In the genomic region with DNA sequence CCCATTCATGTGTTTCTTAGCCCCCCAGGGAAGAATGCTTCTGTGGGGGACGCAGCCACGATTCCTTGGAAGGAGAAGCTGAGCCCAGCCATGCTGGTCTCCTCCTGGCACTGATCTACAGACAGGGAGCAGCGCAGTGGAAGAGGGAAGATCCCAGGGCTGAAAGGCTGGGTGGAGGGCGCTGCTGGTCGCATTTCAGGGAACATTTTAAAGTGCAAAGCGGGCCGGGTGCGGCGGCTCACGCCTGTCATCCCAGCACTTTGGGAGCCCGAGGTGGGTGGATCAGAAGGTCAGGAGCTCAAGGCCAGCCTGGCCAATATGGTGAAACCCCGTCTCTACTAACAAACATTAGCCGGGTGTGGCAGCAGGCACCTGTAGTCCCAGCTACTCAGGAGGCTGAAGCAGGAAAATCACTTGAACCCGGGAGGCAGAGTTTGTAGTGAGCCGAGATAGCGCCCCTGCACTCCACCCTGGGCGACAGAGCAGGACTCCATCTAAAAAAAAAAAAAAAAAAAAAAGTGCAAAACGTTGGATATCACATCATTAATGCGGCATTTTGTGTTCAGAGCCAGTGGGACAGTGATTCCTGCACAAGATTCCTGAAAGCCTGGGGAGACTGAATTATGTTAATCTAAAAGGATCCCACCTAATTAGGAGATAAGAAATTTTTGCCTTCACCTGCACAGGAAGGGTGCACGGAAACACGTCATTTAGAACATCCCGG, we compare ENCODE assay signal across 8 cellular contexts. TPM values are rescaled to one million over a fixed set of nuclear protein-coding genes. Genes with fewer than 3 reads are reported as not detected.
DNase-seq lines count a peak whose midpoint lies in the region; ATAC-seq and TF ChIP-seq lines count a peak whose summit lies in the region.

No MANE protein-coding gene starts in this region.

- peak overlapping the region; percentile 77 to 98 for H3K4me3 ChIP-seq in tibial artery

- no peaks in the 10 kb centered on the region for H3K27me3 Mint-ChIP-seq in activated T-cell treated with anti-CD3 and anti-CD28 coated beads, Interleukin-2, amount 50 U/mL, for 72 hours (ENCODE audit: low read depth)
- no peaks in the 10 kb centered on the region for H3K27me3 Mint-ChIP-seq in activated T-helper 2 cell treated with anti-CD3 and anti-CD28 coated beads, Interferon-gamma antibody, Interleukin-2, Interleukin-4, amounts not matched to agents 10 μg/mL and 5 μg/mL and 100 μg/mL, durations not matched to agents 14 hours and 24 hours and 36 hours (ENCODE audit: low read depth)

- H3K36me3 ChIP-seq in tibial artery: peaks cover 12 to 23% (median 13%) of the 10 kb centered on the region in 3 donors

- H3K9me3 ChIP-seq in tibial artery: no peaks in the 10 kb centered on the region

- peak overlapping the region; percentile 68 to 69 for H3K27ac ChIP-seq in tibial artery

- no peak for TF ChIP-seq CTCF in tibial artery (IDR thresholded peaks at IDR 0.05)

- H3K36me3 Mint-ChIP-seq in activated T-cell treated with anti-CD3 and anti-CD28 coated beads, Interleukin-2, amount 50 U/mL, for 72 hours (ENCODE audit: insufficient read depth in 2 of 2): no peaks in the 10 kb centered on the region
- H3K36me3 Mint-ChIP-seq in activated T-helper 2 cell treated with anti-CD3 and anti-CD28 coated beads, Interferon-gamma antibody, Interleukin-2, Interleukin-4, amounts not matched to agents 10 μg/mL and 5 μg/mL and 100 μg/mL, durations not matched to agents 14 hours and 24 hours and 36 hours (ENCODE audit: low read depth): peaks cover 10% of the 10 kb centered on the region

- intact Hi-C loops in activated T-helper 2 cell treated with anti-CD3 and anti-CD28 coated beads, Interferon-gamma antibody, Interleukin-2, Interleukin-4, amounts not matched to agents 10 μg/mL and 5 μg/mL and 100 μg/mL, durations not matched to agents 14 hours and 24 hours and 36 hours (cut with micrococcal nuclease): no loop called here
- intact Hi-C loops in left colon (cut with DNase I, micrococcal nuclease) (loop anchor here in 1 of 2 donors (5.0 kb wide), 1 partner anchor 106 kb away; no protein-coding TSS in a partner anchor), tibial artery (cut with DNase I; ENCODE audit: low total_unique reads) (loop anchor here (2.0 to 10.0 kb wide), 2 partner anchors 110 to 244 kb away; a partner anchor contains a TSS)

- peak; percentile 1 to 56 for ATAC-seq in activated T-cell treated with anti-CD3 and anti-CD28 coated beads, Interleukin-2, amount 50 U/mL, for 72 hours (replicated peaks in 1 of 2)
- ATAC-seq in left colon: peak; percentile 12

- H3K27me3 ChIP-seq in tibial artery: no peaks in the 10 kb centered on the region

- no peaks in the 10 kb centered on the region for H3K9me3 Mint-ChIP-seq in activated T-cell treated with anti-CD3 and anti-CD28 coated beads, Interleukin-2, amount 50 U/mL, for 72 hours
- no peaks in the 10 kb centered on the region for H3K9me3 Mint-ChIP-seq in activated T-helper 2 cell treated with anti-CD3 and anti-CD28 coated beads, Interferon-gamma antibody, Interleukin-2, Interleukin-4, amounts not matched to agents 10 μg/mL and 5 μg/mL and 100 μg/mL, durations not matched to agents 14 hours and 24 hours and 36 hours

- peak overlapping the region; percentile 76 to 80 for H3K4me3 Mint-ChIP-seq in activated T-cell treated with anti-CD3 and anti-CD28 coated beads, Interleukin-2, amount 50 U/mL, for 72 hours
- peak overlapping the region; percentile 82 for H3K4me3 Mint-ChIP-seq in activated T-helper 2 cell treated with anti-CD3 and anti-CD28 coated beads, Interferon-gamma antibody, Interleukin-2, Interleukin-4, amounts not matched to agents 10 μg/mL and 5 μg/mL and 100 μg/mL, durations not matched to agents 14 hours and 24 hours and 36 hours (ENCODE audit: low read depth)

- peaks cover 20% of the 10 kb centered on the region for H3K4me1 Mint-ChIP-seq in activated T-cell treated with anti-CD3 and anti-CD28 coated beads, Interleukin-2, amount 50 U/mL, for 72 hours (ENCODE audit: low read depth)
- H3K4me1 Mint-ChIP-seq in activated T-helper 2 cell treated with anti-CD3 and anti-CD28 coated beads, Interferon-gamma antibody, Interleukin-2, Interleukin-4, amounts not matched to agents 10 μg/mL and 5 μg/mL and 100 μg/mL, durations not matched to agents 14 hours and 24 hours and 36 hours (ENCODE audit: low read depth): peaks cover 10% of the 10 kb centered on the region

- DNase-seq in activated T-cell treated with anti-CD3 and anti-CD28 coated beads, Interleukin-2, amount 50 U/mL, for 72 hours: no peak
- DNase-seq in activated T-cell treated with anti-CD3 and anti-CD28 coated beads for 4 hours (no peak), left colon (peak in 1 of 2 donors; percentile 42), tibial artery (no peak), MV-4-11 (lab: John Stamatoyannopoulos, UW) (no peak), pons (ENCODE audit: low spot score) (no peak)
- DNase-seq in activated T-helper 2 cell treated with anti-CD3 and anti-CD28 coated beads, Interferon-gamma antibody, Interleukin-2, Interleukin-4, amounts not matched to agents 10 μg/mL and 5 μg/mL and 100 μg/mL, durations not matched to agents 14 hours and 24 hours and 36 hours (ENCODE audit: low spot score): no peak
- no peak for DNase-seq in stimulated activated CD8-positive, alpha-beta memory T cell treated with anti-CD3 and anti-CD28 coated beads, Interleukin-4, amount 100 ng/mL, for 48 hours

- H3K27ac Mint-ChIP-seq in activated T-cell treated with anti-CD3 and anti-CD28 coated beads, Interleukin-2, amount 50 U/mL, for 72 hours: peak overlapping the region; percentile 82
- peak overlapping the region; percentile 55 for H3K27ac Mint-ChIP-seq in activated T-helper 2 cell treated with anti-CD3 and anti-CD28 coated beads, Interferon-gamma antibody, Interleukin-2, Interleukin-4, amounts not matched to agents 10 μg/mL and 5 μg/mL and 100 μg/mL, durations not matched to agents 14 hours and 24 hours and 36 hours

- H3K4me1 ChIP-seq in tibial artery: peaks cover 0 to 47% (median 34%) of the 10 kb centered on the region in 4 donors

RNA-seq across cellular contexts. Expression of a gene that starts 0.6 kb away (rescaled TPM):
- 10 to 100 TPM; 11.2 to 12.2 TPM for total RNA-seq in activated T-cell treated with anti-CD3 and anti-CD28 coated beads, Interleukin-2, amount 50 U/mL, for 72 hours
- 29.5 and 36.9 TPM in 2 replicates for total RNA-seq in activated T-helper 2 cell treated with anti-CD3 and anti-CD28 coated beads, Interferon-gamma antibody, Interleukin-2, Interleukin-4, amounts not matched to agents 10 μg/mL and 5 μg/mL and 100 μg/mL, durations not matched to agents 14 hours and 24 hours and 36 hours
- 10 to 100 TPM; 37.2 to 39.5 TPM for total RNA-seq in left colon

RNA-seq across cellular contexts. Expression of a gene that starts 43.9 kb away (rescaled TPM):
- 1 to 10 TPM; 8.7 TPM for total RNA-seq in activated T-cell treated with anti-CD3 and anti-CD28 coated beads, Interleukin-2, amount 50 U/mL, for 72 hours
- total RNA-seq in activated T-helper 2 cell treated with anti-CD3 and anti-CD28 coated beads, Interferon-gamma antibody, Interleukin-2, Interleukin-4, amounts not matched to agents 10 μg/mL and 5 μg/mL and 100 μg/mL, durations not matched to agents 14 hours and 24 hours and 36 hours: 5.3 TPM in 2 replicates
- total RNA-seq in left colon: 10 to 100 TPM; 20.8 to 22.7 TPM
